17 cellular contexts compared by ENCODE assay signal in the genomic region with DNA sequence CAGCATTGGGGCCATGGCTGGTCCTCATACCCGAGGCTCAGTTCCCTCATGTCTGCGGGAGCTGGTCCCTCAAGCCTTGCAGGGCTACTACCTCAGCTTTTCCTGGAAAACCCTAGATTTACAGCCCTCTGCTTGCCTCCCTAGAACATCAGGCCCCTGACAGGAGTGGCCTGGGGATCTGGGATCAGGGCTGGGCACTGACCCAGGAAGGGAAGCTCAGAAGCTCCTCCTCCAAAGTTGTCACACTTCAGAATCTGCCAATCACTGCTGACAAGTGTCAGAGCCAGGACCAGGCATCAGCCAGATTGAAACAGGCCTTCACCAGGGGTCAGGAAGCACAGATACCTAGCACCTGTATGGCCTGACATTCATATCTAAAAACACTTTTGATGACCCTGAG.
"Had no signal": no experiment of that assay in that cellular context is flagged by ENCODE, and none has a peak within 500 bp of the region (broad histone marks: within the 10 kb centered on the region; RNA-seq: fewer than 3 reads in every experiment).

No MANE protein-coding gene starts in this region.

- DNase-seq: effector CD4-positive, alpha-beta T cell; left ventricle myocardium superior; lower lobe of right lung; nucleus accumbens; ovary; psoas muscle; stimulated activated CD4-positive, alpha-beta T cell treated with anti-CD3 and anti-CD28 coated beads, Interleukin-2, amount 100 ng/mL, for 48 hours; stimulated activated naive B cell treated with anti-CD40 and anti-IgM and Interleukin-4, amounts not matched to agents 10 μg/mL and 1 μg/mL and 100 μg/mL, for 72 hours; transverse colon had no signal

- H3K4me3 ChIP-seq: dorsolateral prefrontal cortex, lower lobe of right lung, neural progenitor cell, ovary, psoas muscle, right lobe of liver, suprapubic skin, transverse colon, vagina had no signal

- H3K4me1 ChIP-seq: lower lobe of right lung, neural progenitor cell, psoas muscle, right lobe of liver, transverse colon, vagina had no signal

- H2AFZ ChIP-seq: neural progenitor cell had no signal

- H3K27ac ChIP-seq: lower lobe of right lung, neural progenitor cell, ovary, psoas muscle, right lobe of liver, suprapubic skin, transverse colon, vagina had no signal

- H3K9me3 ChIP-seq: lower lobe of right lung, ovary, psoas muscle, right lobe of liver, suprapubic skin, transverse colon, vagina had no signal

- ATAC-seq: left ventricle myocardium superior; lower lobe of right lung; psoas muscle; right lobe of liver; stimulated activated naive B cell treated with anti-CD40 and anti-IgM and Interleukin-4, amounts not matched to agents 10 μg/mL and 1 μg/mL and 100 μg/mL, for 72 hours had no signal

- FAIRE-seq: colon, frontal cortex, keratinocyte had no signal

- H3K36me3 ChIP-seq: lower lobe of right lung, neural progenitor cell, ovary, right lobe of liver, suprapubic skin, transverse colon, vagina had no signal

- H3K4me2 ChIP-seq: neural progenitor cell had no signal

- H3K27me3 ChIP-seq: dorsolateral prefrontal cortex, neural progenitor cell, ovary, right lobe of liver, transverse colon, vagina had no signal
